Comparison of ENCODE assay signal across 9 cellular contexts in genomic region chr15:31360158-31360561, GRCh38. TPM values are rescaled to one million over a fixed set of nuclear protein-coding genes. Genes with fewer than 3 reads are reported as not detected.
DNase-seq lines count a peak whose midpoint lies in the region; ATAC-seq and TF ChIP-seq lines count a peak whose summit lies in the region.
"Had no signal": no experiment of that assay in that cellular context is flagged by ENCODE, and none has a peak within 500 bp of the region (broad histone marks: within the 10 kb centered on the region; RNA-seq: fewer than 3 reads in every experiment).

No MANE protein-coding gene starts in this region.

- no peak for ATAC-seq in stimulated activated naive B cell treated with anti-CD40 and anti-IgM and Interleukin-4, amounts not matched to agents 10 μg/mL and 1 μg/mL and 100 μg/mL, for 72 hours (replicated peaks)

- H3K27me3 Mint-ChIP-seq in T-helper 1 cell treated with Interleukin-12 subunit alpha and Interleukin-12 subunit beta and Interleukin-4 antibody, amounts not matched to agents 30 μg/mL and 1 μg/mL, for 36 hours (ENCODE audit: low read depth): no peaks in the 10 kb centered on the region
- H3K27me3 Mint-ChIP-seq in stimulated activated naive B cell treated with anti-CD40 and anti-IgM and Interleukin-4, amounts not matched to agents 10 μg/mL and 1 μg/mL and 100 μg/mL, for 72 hours: no peaks in the 10 kb centered on the region

- no peaks in the 10 kb centered on the region for H3K9me3 Mint-ChIP-seq in T-helper 1 cell treated with Interleukin-12 subunit alpha and Interleukin-12 subunit beta and Interleukin-4 antibody, amounts not matched to agents 30 μg/mL and 1 μg/mL, for 36 hours
- H3K9me3 Mint-ChIP-seq in stimulated activated naive B cell treated with anti-CD40 and anti-IgM and Interleukin-4, amounts not matched to agents 10 μg/mL and 1 μg/mL and 100 μg/mL, for 72 hours: no peaks in the 10 kb centered on the region
- H3K9me3 Mint-ChIP-seq: nephron had no signal

- intact Hi-C loops in esophagus squamous epithelium (cut with DNase I): loop anchor here (10.0 kb wide), 1 partner anchor 125 kb away; no protein-coding TSS in a partner anchor

- peaks cover 39% of the 10 kb centered on the region for H3K36me3 Mint-ChIP-seq in T-helper 1 cell treated with Interleukin-12 subunit alpha and Interleukin-12 subunit beta and Interleukin-4 antibody, amounts not matched to agents 30 μg/mL and 1 μg/mL, for 36 hours (ENCODE audit: low read depth)
- H3K36me3 Mint-ChIP-seq in stimulated activated naive B cell treated with anti-CD40 and anti-IgM and Interleukin-4, amounts not matched to agents 10 μg/mL and 1 μg/mL and 100 μg/mL, for 72 hours: peaks cover 33 to 56% of the 10 kb centered on the region in 2 donors

- 69% methylated on average over 5 of the region's 8 CpGs; no CpG with 5 or more reads in 1 of the 2 donors for WGBS in esophagus squamous epithelium, 2 donors

- TF ChIP-seq POLR2A in Peyer's patch (IDR thresholded peaks at IDR 0.05): no peak
- TF ChIP-seq POLR2A in esophagus squamous epithelium (IDR thresholded peaks at IDR 0.05): no peak

- H3K27me3 ChIP-seq in Peyer's patch (no peaks in the 10 kb centered on the region), esophagus squamous epithelium (no peaks in the 10 kb centered on the region)

- H3K4me1 ChIP-seq in Peyer's patch: peaks cover 22 to 96% (median 79%) of the 10 kb centered on the region in 4 donors
- H3K4me1 ChIP-seq in esophagus squamous epithelium: peaks cover 45 to 100% (median 95%) of the 10 kb centered on the region in 3 donors

- H3K27ac Mint-ChIP-seq in T-helper 1 cell treated with Interleukin-12 subunit alpha and Interleukin-12 subunit beta and Interleukin-4 antibody, amounts not matched to agents 30 μg/mL and 1 μg/mL, for 36 hours: peak overlapping the region; percentile 98
- peak overlapping the region; percentile 97 for H3K27ac Mint-ChIP-seq in stimulated activated naive B cell treated with anti-CD40 and anti-IgM and Interleukin-4, amounts not matched to agents 10 μg/mL and 1 μg/mL and 100 μg/mL, for 72 hours
- H3K27ac Mint-ChIP-seq: nephron had no signal

- H3K9me3 ChIP-seq in Peyer's patch (no peaks in the 10 kb centered on the region), esophagus squamous epithelium (no peaks in the 10 kb centered on the region)

- H3K4me1 Mint-ChIP-seq in T-helper 1 cell treated with Interleukin-12 subunit alpha and Interleukin-12 subunit beta and Interleukin-4 antibody, amounts not matched to agents 30 μg/mL and 1 μg/mL, for 36 hours (ENCODE audit: low read depth): peaks cover 86% of the 10 kb centered on the region
- H3K4me1 Mint-ChIP-seq in stimulated activated naive B cell treated with anti-CD40 and anti-IgM and Interleukin-4, amounts not matched to agents 10 μg/mL and 1 μg/mL and 100 μg/mL, for 72 hours: peaks cover 81 to 100% of the 10 kb centered on the region in 2 donors

- TF ChIP-seq CTCF in Peyer's patch (IDR thresholded peaks at IDR 0.05) (no peak), esophagus squamous epithelium (IDR thresholded peaks at IDR 0.05) (no peak)

- DNase-seq in T-helper 1 cell (no peak), Peyer's patch (no peak), esophagus squamous epithelium (lab: John Stamatoyannopoulos, UW) (no peak), DMS114 treated with DMSO at 0.1 percent for 48 hours (lab: John Stamatoyannopoulos, UW; ENCODE audit: unreplicated experiment) (no peak), glomerular visceral epithelial cell (ENCODE audit: extremely low spot score) (no peak), islet precursor cell (no peak)
- DNase-seq in stimulated activated naive B cell treated with anti-CD40 and anti-IgM and Interleukin-4, amounts not matched to agents 10 μg/mL and 1 μg/mL and 100 μg/mL, for 72 hours: no peak

- H3K4me3 ChIP-seq in Peyer's patch: no peak overlapping the region
- no peak overlapping the region for H3K4me3 ChIP-seq in esophagus squamous epithelium

- H3K27ac ChIP-seq in Peyer's patch: peak overlapping the region; percentile 94 to 99 (median 96)
- H3K27ac ChIP-seq in esophagus squamous epithelium: peak overlapping the region; percentile 87 to 94 (median 90)

- peaks cover 0 to 1% (median 0%) of the 10 kb centered on the region in 3 donors for H3K36me3 ChIP-seq in Peyer's patch
- H3K36me3 ChIP-seq in esophagus squamous epithelium: peaks cover 0 to 16% (median 0%) of the 10 kb centered on the region in 3 donors

- H3K4me3 Mint-ChIP-seq in T-helper 1 cell treated with Interleukin-12 subunit alpha and Interleukin-12 subunit beta and Interleukin-4 antibody, amounts not matched to agents 30 μg/mL and 1 μg/mL, for 36 hours: peak overlapping the region; percentile 38
- H3K4me3 Mint-ChIP-seq in stimulated activated naive B cell treated with anti-CD40 and anti-IgM and Interleukin-4, amounts not matched to agents 10 μg/mL and 1 μg/mL and 100 μg/mL, for 72 hours: peak overlapping the region; percentile 56 to 70
- H3K4me3 Mint-ChIP-seq: nephron had no signal

RNA-seq across cellular contexts. Expression of gene KLF13, which starts 33.5 kb away (rescaled TPM):
- total RNA-seq in Peyer's patch (10 to 100 TPM; 51.2 to 80.4 (median 75.6) TPM), esophagus squamous epithelium (10 to 100 TPM; 16.4 to 54.6 (median 41.8) TPM)
